Comparison of ENCODE assay signal across 11 cellular contexts in genomic region chr11:35304900-35305299, GRCh38.
DNase-seq lines count a peak whose midpoint lies in the region; ATAC-seq and TF ChIP-seq lines count a peak whose summit lies in the region.
"Had no signal": no experiment of that assay in that cellular context is flagged by ENCODE, and none has a peak within 500 bp of the region (broad histone marks: within the 10 kb centered on the region; RNA-seq: fewer than 3 reads in every experiment).

No MANE protein-coding gene starts in this region.

- H2AK9ac ChIP-seq in IMR-90 (replicated peaks; ENCODE audit: low read depth, low read length, poor library complexity): no peak overlapping the region

- H3K14ac ChIP-seq in IMR-90 (replicated peaks; ENCODE audit: low read depth, low read length): peak overlapping the region; percentile 8; the same call in 1 of the 2 replicates

- H2BK5ac ChIP-seq in IMR-90 (ENCODE audit: low read depth, low read length, poor library complexity, severe bottlenecking): peak overlapping the region; percentile 86

- H3K9me2 ChIP-seq in Karpas-422 (replicated peaks; ENCODE audit: insufficient read depth, low read length): no peaks in the 10 kb centered on the region

- DNase-seq in CD14-positive monocyte (ENCODE audit: low spot score): no peak
- DNase-seq in IMR-90: no peak
- DNase-seq in esophagus squamous epithelium (lab: John Stamatoyannopoulos, UW): no peak
- no peak for DNase-seq in osteoblast (ENCODE audit: insufficient read length, low spot score, missing footprints)
- DNase-seq in activated T-cell treated with anti-CD3 and anti-CD28 coated beads for 4 hours: no peak
- no peak for DNase-seq in iPS-NIHi7 (ENCODE audit: extremely low spot score)
- no peak for DNase-seq in Karpas-422
- no peak for DNase-seq in occipital lobe (lab: John Stamatoyannopoulos, UW)
- DNase-seq: activated T-cell treated with anti-CD3 and anti-CD28 coated beads, Interleukin-2, amount 50 U/mL, for 4 hours; foreskin melanocyte had no signal

- no peak for TF ChIP-seq POLR2A in IMR-90 (IDR thresholded peaks at IDR 0.05; ENCODE audit: low read depth, low read length)
- no peak for TF ChIP-seq POLR2A in esophagus squamous epithelium (IDR thresholded peaks at IDR 0.05)

- H4K8ac ChIP-seq in IMR-90 (ENCODE audit: low read depth in 2 of 2, low read length in 2 of 2): peak overlapping the region; percentile 22 to 68; a peak in 2 of 4 replicates

- H3K4me1 ChIP-seq in IMR-90 (ENCODE audit: control insufficient read depth, insufficient read depth, low read length) (peaks cover 14% of the 10 kb centered on the region), esophagus squamous epithelium (peaks cover 5 to 43% (median 19%) of the 10 kb centered on the region in 3 donors), osteoblast (ENCODE audit: insufficient read depth, low read length) (peaks cover 25% of the 10 kb centered on the region), Karpas-422 (ENCODE audit: low read length) (no peaks in the 10 kb centered on the region)
- H3K4me1 ChIP-seq: right atrium auricular region had no signal

- in situ Hi-C loops in IMR-90 (cut with MboI; ENCODE audit: low sequenced_read_pairs): no loop called here

- no peaks in the 10 kb centered on the region for H3K27me3 ChIP-seq in IMR-90 (ENCODE audit: control insufficient read depth, insufficient read depth, low read length)
- H3K27me3 ChIP-seq in esophagus squamous epithelium: peaks cover 0 to 11% (median 0%) of the 10 kb centered on the region in 4 donors
- no peaks in the 10 kb centered on the region for H3K27me3 ChIP-seq in osteoblast (ENCODE audit: insufficient read depth, low read length)
- no peaks in the 10 kb centered on the region for H3K27me3 ChIP-seq in Karpas-422 (ENCODE audit: low read length)
- H3K27me3 ChIP-seq: right atrium auricular region had no signal

- H3K4me3 ChIP-seq in IMR-90 (ENCODE audit: insufficient read depth, low read depth, low read length): no peak overlapping the region
- no peak overlapping the region for H3K4me3 ChIP-seq in esophagus squamous epithelium
- no peak overlapping the region for H3K4me3 ChIP-seq in osteoblast (ENCODE audit: insufficient read depth, low read length)
- H3K4me3 ChIP-seq in Karpas-422 (ENCODE audit: low read length): no peak overlapping the region
- H3K4me3 ChIP-seq: right atrium auricular region had no signal

- H3K36me3 ChIP-seq in IMR-90 (ENCODE audit: control insufficient read depth, insufficient read depth, low read length): no peaks in the 10 kb centered on the region
- no peaks in the 10 kb centered on the region for H3K36me3 ChIP-seq in esophagus squamous epithelium
- no peaks in the 10 kb centered on the region for H3K36me3 ChIP-seq in osteoblast (ENCODE audit: insufficient read depth, low read length)
- H3K36me3 ChIP-seq in Karpas-422 (ENCODE audit: insufficient read depth, low read length): no peaks in the 10 kb centered on the region
- H3K36me3 ChIP-seq: right atrium auricular region had no signal

- H3K4ac ChIP-seq in IMR-90 (ENCODE audit: low read depth, low read length): peak overlapping the region; percentile 77

- H3K9me1 ChIP-seq in IMR-90 (ENCODE audit: insufficient read depth, low read length): no peaks in the 10 kb centered on the region

- no peak overlapping the region for H3K56ac ChIP-seq in IMR-90 (ENCODE audit: extremely low read depth, insufficient read depth, low read length)

- peak overlapping the region; percentile 83 for H3K18ac ChIP-seq in IMR-90 (ENCODE audit: low read depth, low read length)

- dilution Hi-C loops in IMR-90 (cut with HindIII; ENCODE audit: low sequenced_read_pairs, unreplicated experiment): no loop called here

- TF ChIP-seq CTCF in CD14-positive monocyte (IDR thresholded peaks at IDR 0.05) (no peak), IMR-90 (conservative IDR thresholded peaks at IDR 0.05; ENCODE audit: low read depth, low read length) (no peak), esophagus squamous epithelium (IDR thresholded peaks at IDR 0.05) (no peak), osteoblast (IDR thresholded peaks at IDR 0.05; ENCODE audit: extremely low read depth, low read depth, low read length) (no peak)

- peaks cover 3 to 12% of the 10 kb centered on the region in 2 donors for H3K36me3 Mint-ChIP-seq in CD14-positive monocyte

- peak overlapping the region; percentile 74 for H4K91ac ChIP-seq in IMR-90 (ENCODE audit: insufficient read depth, low read depth, low read length)

- no peaks in the 10 kb centered on the region for H4K20me1 ChIP-seq in IMR-90 (ENCODE audit: insufficient read depth, low read length)
- H4K20me1 ChIP-seq in osteoblast (ENCODE audit: insufficient read depth, low read length): no peaks in the 10 kb centered on the region
- no peaks in the 10 kb centered on the region for H4K20me1 ChIP-seq in Karpas-422 (ENCODE audit: insufficient read depth, low read depth, low read length)

- H3K4me3 Mint-ChIP-seq in CD14-positive monocyte: no peak overlapping the region

- peak overlapping the region; percentile 43; the same call in 1 of the 2 replicates for H3K23ac ChIP-seq in IMR-90 (ENCODE audit: low read depth, low read length)

- H3K4me2 ChIP-seq in IMR-90 (ENCODE audit: low read depth, low read length) (no peak overlapping the region), osteoblast (ENCODE audit: insufficient read depth, low read length) (no peak overlapping the region), Karpas-422 (ENCODE audit: low read depth, low read length, poor library complexity, severe bottlenecking) (no peak overlapping the region)

- WGBS in IMR-90 (ENCODE audit: extremely low coverage in 2 of 2, insufficient read length in 1 of 2), 2 experiments: 0% methylated on average over 1 of the region's 5 CpGs; no CpG with 5 or more reads in 1 of the 2 experiments
- 57 to 68% methylated on average over 5 of the region's 5 CpGs for WGBS in esophagus squamous epithelium, 2 donors

- H3K79me1 ChIP-seq in IMR-90 (ENCODE audit: low read depth in 1 of 2, low read length in 2 of 2): peaks cover 0 to 11% of the 10 kb centered on the region in 2 experiments; a peak in 2 of 4 replicates

- TF ChIP-seq RAD21 in IMR-90 (IDR thresholded peaks at IDR 0.05; ENCODE audit: low read length): no peak

- no peak overlapping the region; the same call in 1 of the 2 replicates for H2AK5ac ChIP-seq in IMR-90 (ENCODE audit: low read depth, low read length)

- H2BK20ac ChIP-seq in IMR-90 (ENCODE audit: low read depth, low read length): peak overlapping the region; percentile 51

- H3K27ac ChIP-seq in IMR-90 (ENCODE audit: insufficient read depth, low read length) (peak overlapping the region; percentile 17; the same call in 1 of the 2 replicates), esophagus squamous epithelium (peak overlapping the region in 3 of 4 donors; percentile 24 to 70 (median 68)), osteoblast (ENCODE audit: low read depth, low read length) (peak overlapping the region; percentile 95), Karpas-422 (ENCODE audit: low read length) (no peak overlapping the region)

- H3K9me3 Mint-ChIP-seq in CD14-positive monocyte: peaks cover 0 to 5% (median 0%) of the 10 kb centered on the region in 7 donors
- H3K9me3 Mint-ChIP-seq: activated T-cell treated with anti-CD3 and anti-CD28 coated beads, Interleukin-2, amount 50 U/mL, for 4 hours had no signal

- peaks cover 75% of the 10 kb centered on the region for H3K4me1 Mint-ChIP-seq in CD14-positive monocyte

- CTCF ChIA-PET in IMR-90 (lab: Yijun Ruan, JAX): interaction anchor here (0.6 to 1.8 kb wide), 11 partner anchors 9 to 378 kb away, joined by 3 to 8 read pairs (median 4); no protein-coding TSS in a partner anchor

- H2BK15ac ChIP-seq in IMR-90 (ENCODE audit: low read depth, low read length): peak overlapping the region; percentile 96; the same call in 2 of the 3 replicates

- POLR2A ChIA-PET in IMR-90 (lab: Charles Lee; ENCODE audit: unreplicated experiment): no interaction called here

- peak overlapping the region; percentile 86; the same call in 1 of the 2 replicates for H2BK120ac ChIP-seq in IMR-90 (ENCODE audit: low read depth, low read length)

- H3K9ac ChIP-seq in IMR-90 (ENCODE audit: low read depth, low read length) (no peak overlapping the region), Karpas-422 (ENCODE audit: low read length) (no peak overlapping the region)

- no TSS peak for BruUV-seq in IMR-90 (replicated peaks; lab: Mats Ljungman, UMichigan)

- no peak for ATAC-seq in IMR-90 (ENCODE audit: low read depth)

- peak overlapping the region; percentile 41 for H4K5ac ChIP-seq in IMR-90 (ENCODE audit: low read depth, low read length)

- H3K9me3 ChIP-seq in IMR-90 (ENCODE audit: control insufficient read depth, insufficient read depth, low read length) (no peaks in the 10 kb centered on the region), esophagus squamous epithelium (no peaks in the 10 kb centered on the region), osteoblast (ENCODE audit: low read depth, low read length) (no peaks in the 10 kb centered on the region), Karpas-422 (ENCODE audit: low read length) (no peaks in the 10 kb centered on the region)
- H3K9me3 ChIP-seq: right atrium auricular region had no signal

- H2AFZ ChIP-seq in IMR-90 (replicated peaks; ENCODE audit: low read length, poor library complexity): peak overlapping the region; percentile 26
- H2AFZ ChIP-seq in osteoblast (ENCODE audit: low read length): no peak overlapping the region
- no peak overlapping the region for H2AFZ ChIP-seq in Karpas-422 (ENCODE audit: low read length)

- H3K27me3 Mint-ChIP-seq in CD14-positive monocyte (ENCODE audit: low read depth in 3 of 3): peaks cover 0 to 3% (median 2%) of the 10 kb centered on the region in 3 donors

- no peaks in the 10 kb centered on the region for H3K79me2 ChIP-seq in osteoblast (ENCODE audit: insufficient read depth, low read length)
- H3K79me2 ChIP-seq in Karpas-422 (ENCODE audit: low read length): no peaks in the 10 kb centered on the region

- peak overlapping the region; percentile 98 to 100 (median 100) for H3K27ac Mint-ChIP-seq in CD14-positive monocyte

- intact Hi-C loops in CD14-positive monocyte (cut with micrococcal nuclease) (loop anchor here (5.0 to 10.0 kb wide), 7 partner anchors 32 to 300 kb away; no protein-coding TSS in a partner anchor), IMR-90 (cut with micrococcal nuclease) (loop anchor here (5.0 to 10.0 kb wide), 4 partner anchors 73 to 380 kb away; no protein-coding TSS in a partner anchor), esophagus squamous epithelium (cut with DNase I) (no loop called here)

TF ChIP-seq in IMR-90, 13 proteins besides CTCF, POLR2A, EP300 and RAD21 (continues in another document):
- TF ChIP-seq CEBPB (IDR thresholded peaks at IDR 0.05; ENCODE audit: low read depth, low read length) (no peak), BHLHE40 (IDR thresholded peaks at IDR 0.05; ENCODE audit: low read depth, low read length) (no peak), SMC3 (IDR thresholded peaks at IDR 0.05; ENCODE audit: low read depth, low read length) (no peak), FOS (IDR thresholded peaks at IDR 0.05; ENCODE audit: low read depth, low read length) (no peak), MXI1 (IDR thresholded peaks at IDR 0.05; ENCODE audit: borderline replicate concordance, low read depth, low read length) (no peak), NFE2L2 (IDR thresholded peaks at IDR 0.05; ENCODE audit: low read depth, low read length) (no peak)
